ENCODE assay signal across 23 cellular contexts in the genomic region with DNA sequence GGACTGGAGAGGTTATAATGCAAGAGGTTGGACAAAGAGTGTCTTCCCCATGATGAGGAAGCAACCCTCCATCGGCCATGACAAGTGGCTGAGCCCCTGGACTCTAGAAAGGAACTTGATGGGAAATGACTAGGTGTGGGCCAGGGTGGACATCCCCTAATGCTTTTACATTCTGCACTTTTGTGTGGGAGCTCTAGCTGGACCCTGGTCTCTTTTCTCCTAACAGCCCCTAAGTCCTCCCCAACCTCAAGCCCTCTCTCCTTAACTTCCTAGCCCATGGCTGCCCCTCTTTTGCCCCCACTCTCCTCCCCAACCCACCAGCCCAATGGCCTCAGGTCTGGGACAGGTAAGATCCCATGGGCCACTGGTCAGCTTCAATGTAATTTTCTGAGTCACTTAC. TPM values are rescaled to one million over a fixed set of nuclear protein-coding genes. Genes with fewer than 3 reads are reported as not detected.
"Had no signal": no experiment of that assay in that cellular context is flagged by ENCODE, and none has a peak within 500 bp of the region (broad histone marks: within the 10 kb centered on the region; RNA-seq: fewer than 3 reads in every experiment).

No MANE protein-coding gene starts in this region.

- ATAC-seq: K562 had no signal

- H3K36me3 Mint-ChIP-seq: IgD-negative memory B cell had no signal

- H3K27ac ChIP-seq: HL-60, KMS-11, SJSA1, SK-N-MC had no signal

- H3K4me3 Mint-ChIP-seq: IgD-negative memory B cell had no signal

- H3K36me3 ChIP-seq: SJSA1 had no signal

- H3K27me3 ChIP-seq: SJSA1 had no signal

- H3K4me1 ChIP-seq: SJSA1 had no signal

- H3K9me3 ChIP-seq: SJSA1 had no signal

- DNase-seq: MM.1S, NCI-H1092 treated with DMSO at 0.1 percent for 48 hours, NCI-H1436, NCI-H187, NCI-H2029, NCI-H2081 treated with DMSO at 0.1 percent for 48 hours, NCI-H2171, NCI-H226, NCI-H446, NCI-H510A, NCI-H524 treated with DMSO at 0.1 percent for 48 hours, NCI-H69, NCI-H774, Right ventricle myocardium superior, RPMI8226, SIG-M5 had no signal

- H3K4me3 ChIP-seq: K562, SJSA1, SK-N-MC had no signal

RNA-seq across cellular contexts. Expression of gene CD207, which starts 2.4 kb away (rescaled TPM):
- total RNA-seq: K562, M059J, Right ventricle myocardium superior, SJSA1 had no signal

RNA-seq across cellular contexts. Expression of gene CLEC4F, which starts 12.8 kb away (rescaled TPM):
- total RNA-seq: K562, M059J, SJSA1 had no signal

RNA-seq across cellular contexts. Expression of gene FIGLA, which starts 42.8 kb away (rescaled TPM):
- total RNA-seq: K562, M059J, Right ventricle myocardium superior, SJSA1 had no signal
